ENCODE assay signal across 1 cellular context in the genomic region with DNA sequence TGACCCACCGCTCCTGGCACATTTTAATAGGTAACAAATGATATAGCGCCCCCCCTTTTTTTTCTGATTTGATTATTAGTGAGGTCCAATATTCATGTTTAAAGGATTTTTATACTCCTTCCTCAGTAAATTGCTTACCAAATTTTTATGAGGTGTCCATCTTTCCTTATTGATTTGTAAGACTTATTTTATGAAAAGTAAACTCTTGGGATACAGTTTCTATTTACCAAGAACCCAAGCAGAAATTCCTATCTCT.
TF ChIP-seq lines count a peak whose summit lies in the region.

No MANE protein-coding gene starts in this region.

TF ChIP-seq in SK-N-SH, 30 proteins besides CTCF, POLR2A, EP300 and RAD21:
- TF ChIP-seq, protein P1, sequence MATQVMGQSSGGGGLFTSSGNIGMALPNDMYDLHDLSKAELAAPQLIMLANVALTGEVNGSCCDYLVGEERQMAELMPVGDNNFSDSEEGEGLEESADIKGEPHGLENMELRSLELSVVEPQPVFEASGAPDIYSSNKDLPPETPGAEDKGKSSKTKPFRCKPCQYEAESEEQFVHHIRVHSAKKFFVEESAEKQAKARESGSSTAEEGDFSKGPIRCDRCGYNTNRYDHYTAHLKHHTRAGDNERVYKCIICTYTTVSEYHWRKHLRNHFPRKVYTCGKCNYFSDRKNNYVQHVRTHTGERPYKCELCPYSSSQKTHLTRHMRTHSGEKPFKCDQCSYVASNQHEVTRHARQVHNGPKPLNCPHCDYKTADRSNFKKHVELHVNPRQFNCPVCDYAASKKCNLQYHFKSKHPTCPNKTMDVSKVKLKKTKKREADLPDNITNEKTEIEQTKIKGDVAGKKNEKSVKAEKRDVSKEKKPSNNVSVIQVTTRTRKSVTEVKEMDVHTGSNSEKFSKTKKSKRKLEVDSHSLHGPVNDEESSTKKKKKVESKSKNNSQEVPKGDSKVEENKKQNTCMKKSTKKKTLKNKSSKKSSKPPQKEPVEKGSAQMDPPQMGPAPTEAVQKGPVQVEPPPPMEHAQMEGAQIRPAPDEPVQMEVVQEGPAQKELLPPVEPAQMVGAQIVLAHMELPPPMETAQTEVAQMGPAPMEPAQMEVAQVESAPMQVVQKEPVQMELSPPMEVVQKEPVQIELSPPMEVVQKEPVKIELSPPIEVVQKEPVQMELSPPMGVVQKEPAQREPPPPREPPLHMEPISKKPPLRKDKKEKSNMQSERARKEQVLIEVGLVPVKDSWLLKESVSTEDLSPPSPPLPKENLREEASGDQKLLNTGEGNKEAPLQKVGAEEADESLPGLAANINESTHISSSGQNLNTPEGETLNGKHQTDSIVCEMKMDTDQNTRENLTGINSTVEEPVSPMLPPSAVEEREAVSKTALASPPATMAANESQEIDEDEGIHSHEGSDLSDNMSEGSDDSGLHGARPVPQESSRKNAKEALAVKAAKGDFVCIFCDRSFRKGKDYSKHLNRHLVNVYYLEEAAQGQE (IDR thresholded peaks at IDR 0.05; ENCODE audit: low read depth, low read length) = no peak
- TF ChIP-seq, protein P2, sequence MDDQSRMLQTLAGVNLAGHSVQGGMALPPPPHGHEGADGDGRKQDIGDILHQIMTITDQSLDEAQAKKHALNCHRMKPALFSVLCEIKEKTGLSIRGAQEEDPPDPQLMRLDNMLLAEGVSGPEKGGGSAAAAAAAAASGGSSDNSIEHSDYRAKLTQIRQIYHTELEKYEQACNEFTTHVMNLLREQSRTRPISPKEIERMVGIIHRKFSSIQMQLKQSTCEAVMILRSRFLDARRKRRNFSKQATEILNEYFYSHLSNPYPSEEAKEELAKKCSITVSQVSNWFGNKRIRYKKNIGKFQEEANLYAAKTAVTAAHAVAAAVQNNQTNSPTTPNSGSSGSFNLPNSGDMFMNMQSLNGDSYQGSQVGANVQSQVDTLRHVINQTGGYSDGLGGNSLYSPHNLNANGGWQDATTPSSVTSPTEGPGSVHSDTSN (IDR thresholded peaks at IDR 0.05) = no peak
- TF ChIP-seq RFX5 (IDR thresholded peaks at IDR 0.05; ENCODE audit: low read length) = no peak
- TF ChIP-seq, protein P3, sequence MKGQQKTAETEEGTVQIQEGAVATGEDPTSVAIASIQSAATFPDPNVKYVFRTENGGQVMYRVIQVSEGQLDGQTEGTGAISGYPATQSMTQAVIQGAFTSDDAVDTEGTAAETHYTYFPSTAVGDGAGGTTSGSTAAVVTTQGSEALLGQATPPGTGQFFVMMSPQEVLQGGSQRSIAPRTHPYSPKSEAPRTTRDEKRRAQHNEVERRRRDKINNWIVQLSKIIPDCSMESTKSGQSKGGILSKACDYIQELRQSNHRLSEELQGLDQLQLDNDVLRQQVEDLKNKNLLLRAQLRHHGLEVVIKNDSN (IDR thresholded peaks at IDR 0.05; ENCODE audit: borderline replicate concordance, low read depth) = no peak
- TF ChIP-seq FOXM1 (IDR thresholded peaks at IDR 0.05; ENCODE audit: low read depth) = no peak
- TF ChIP-seq, protein P4, sequence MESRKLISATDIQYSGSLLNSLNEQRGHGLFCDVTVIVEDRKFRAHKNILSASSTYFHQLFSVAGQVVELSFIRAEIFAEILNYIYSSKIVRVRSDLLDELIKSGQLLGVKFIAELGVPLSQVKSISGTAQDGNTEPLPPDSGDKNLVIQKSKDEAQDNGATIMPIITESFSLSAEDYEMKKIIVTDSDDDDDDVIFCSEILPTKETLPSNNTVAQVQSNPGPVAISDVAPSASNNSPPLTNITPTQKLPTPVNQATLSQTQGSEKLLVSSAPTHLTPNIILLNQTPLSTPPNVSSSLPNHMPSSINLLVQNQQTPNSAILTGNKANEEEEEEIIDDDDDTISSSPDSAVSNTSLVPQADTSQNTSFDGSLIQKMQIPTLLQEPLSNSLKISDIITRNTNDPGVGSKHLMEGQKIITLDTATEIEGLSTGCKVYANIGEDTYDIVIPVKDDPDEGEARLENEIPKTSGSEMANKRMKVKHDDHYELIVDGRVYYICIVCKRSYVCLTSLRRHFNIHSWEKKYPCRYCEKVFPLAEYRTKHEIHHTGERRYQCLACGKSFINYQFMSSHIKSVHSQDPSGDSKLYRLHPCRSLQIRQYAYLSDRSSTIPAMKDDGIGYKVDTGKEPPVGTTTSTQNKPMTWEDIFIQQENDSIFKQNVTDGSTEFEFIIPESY (IDR thresholded peaks at IDR 0.05; ENCODE audit: borderline replicate concordance, low read depth) = no peak
- no peak for TF ChIP-seq SMC3 (IDR thresholded peaks at IDR 0.05; ENCODE audit: low read depth, low read length)
TF ChIP-seq in SK-N-SH: peak in this region for 0.
